25 cellular contexts compared by ENCODE assay signal in the genomic region with DNA sequence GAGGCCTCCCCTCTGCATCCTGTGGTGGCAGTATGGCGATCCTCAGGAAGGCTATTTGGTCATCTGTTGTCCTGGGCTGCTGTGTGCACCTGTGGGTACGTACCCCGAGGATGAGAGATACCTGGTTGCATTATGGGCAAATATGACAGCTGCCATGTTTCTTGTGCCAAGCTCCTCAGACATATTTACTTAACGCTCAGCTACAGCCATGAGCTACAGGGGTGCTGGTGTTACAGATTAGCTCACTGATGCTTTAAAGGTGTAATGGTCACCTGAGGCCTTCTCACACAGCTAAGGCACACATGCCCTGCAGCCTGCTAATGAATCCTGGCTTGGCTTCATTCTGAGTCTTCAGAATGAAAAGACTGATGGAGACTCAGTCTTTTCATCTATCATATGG. TPM values are rescaled to one million over a fixed set of nuclear protein-coding genes. Genes with fewer than 3 reads are reported as not detected.
DNase-seq lines count a peak whose midpoint lies in the region; ATAC-seq, FAIRE-seq and TF ChIP-seq lines count a peak whose summit lies in the region.
"Had no signal": no experiment of that assay in that cellular context is flagged by ENCODE, and none has a peak within 500 bp of the region (broad histone marks: within the 10 kb centered on the region; RNA-seq: fewer than 3 reads in every experiment).

No MANE protein-coding gene starts in this region.

- no TSS peak for BruUV-seq in HepG2 (replicated peaks; lab: Mats Ljungman, UMichigan)

- H3K36me3 ChIP-seq in HepG2 (replicated peaks in 1 of 2; ENCODE audit: control insufficient read depth in 1 of 2, insufficient read depth in 2 of 2, low read length in 2 of 2), result peaks cover 1 to 30% of the 10 kb centered on the region in 2 experiments; a peak in 3 of 5 replicates
- H3K36me3 ChIP-seq in tibial nerve, result peaks cover 0 to 16% (median 0%) of the 10 kb centered on the region in 3 donors

- H3K4me1 ChIP-seq in HepG2 (ENCODE audit: insufficient read depth, low read length) (peaks cover 100% of the 10 kb centered on the region), tibial nerve (peaks cover 0 to 100% (median 72%) of the 10 kb centered on the region in 4 donors)

- ATAC-seq in WTC11 (no peak), HepG2 (no peak), HG02970 (IDR thresholded peaks at IDR 0.05; ENCODE audit: low FRiP score, unreplicated experiment) (no peak), GM19351 (IDR thresholded peaks at IDR 0.05; ENCODE audit: unreplicated experiment) (no peak)
- ATAC-seq: activated CD4-positive, alpha-beta T cell treated with anti-CD3 and anti-CD28 coated beads for 36 hours; activated T-cell treated with anti-CD3 and anti-CD28 coated beads, Interleukin-2, amount 50 U/mL, for 4 hours; mucosa of descending colon; psoas muscle; T-cell had no signal

- H3K27me3 ChIP-seq in HepG2 (ENCODE audit: control insufficient read depth in 1 of 2, insufficient read depth in 2 of 2, low read length in 2 of 2) (no peaks in the 10 kb centered on the region), tibial nerve (no peaks in the 10 kb centered on the region)

- no peak for FAIRE-seq in HepG2 (lab: Jason Lieb, UNC)
- FAIRE-seq: GM12892, TTC549 had no signal

- H3K9me3 ChIP-seq in HepG2 (ENCODE audit: low read length) (no peaks in the 10 kb centered on the region), tibial nerve (no peaks in the 10 kb centered on the region)
- H3K9me3 ChIP-seq: mucosa of descending colon, psoas muscle had no signal

- POLR2A ChIA-PET in WTC11 (lab: Charles Lee) (no interaction called here), HepG2 (lab: Yijun Ruan, JAX) (interaction anchor here (1.7 kb wide), 1 partner anchor 63 kb away, joined by 3 read pairs; no protein-coding TSS in a partner anchor)

- no CpG with 5 or more reads among the region's 4 CpGs for WGBS in HepG2 (ENCODE audit: low lambda C conversion rate)
- 70 to 81% methylated on average over 4 of the region's 4 CpGs for WGBS in tibial nerve, 2 donors

- intact Hi-C loops in HepG2 (cut with micrococcal nuclease; ENCODE audit: unreplicated experiment), result no loop called here

- no peak for TF ChIP-seq CTCF in WTC11 (IDR thresholded peaks at IDR 0.05)
- TF ChIP-seq CTCF in HepG2 (CRISPR knock-in tag; IDR thresholded peaks at IDR 0.05), result no peak
- no peak for TF ChIP-seq CTCF in tibial nerve (IDR thresholded peaks at IDR 0.05)

- no peaks in the 10 kb centered on the region for H3K9me3 Mint-ChIP-seq in WTC11
- H3K9me3 Mint-ChIP-seq: activated T-cell treated with anti-CD3 and anti-CD28 coated beads, Interleukin-2, amount 50 U/mL, for 4 hours; central memory CD8-positive, alpha-beta T cell; immature natural killer cell; nephron progenitor cell; T-cell had no signal

- peaks cover 72% of the 10 kb centered on the region for H3K79me2 ChIP-seq in HepG2 (ENCODE audit: insufficient read depth, low read length)

- in situ Hi-C loops in HepG2 (cut with HindIII; ENCODE audit: extremely low pct_ligation_motif_present, low pct_unique_long_range_greater_than_20kb), result loop anchor here (5.0 kb wide), 2 partner anchors 33 to 63 kb away; no protein-coding TSS in a partner anchor

- H3K4me2 ChIP-seq in HepG2 (ENCODE audit: low read depth, low read length), result no peak overlapping the region

- H3K4me3 ChIP-seq in HepG2 (replicated peaks in 1 of 3; ENCODE audit: insufficient read depth in 1 of 3, low read depth in 2 of 3, low read length in 3 of 3) (no peak overlapping the region), tibial nerve (no peak overlapping the region)
- H3K4me3 ChIP-seq: mucosa of descending colon, psoas muscle, skin epidermis had no signal

- no peak for TF ChIP-seq EP300 in HepG2 (IDR thresholded peaks at IDR 0.05; ENCODE audit: low read depth in 2 of 2, low read length in 2 of 2)
- TF ChIP-seq EP300 in HepG2 (CRISPR knock-in tag; IDR thresholded peaks at IDR 0.05; ENCODE audit: borderline replicate concordance), result no peak
- no peak for TF ChIP-seq EP300 in tibial nerve (IDR thresholded peaks at IDR 0.05)

- no peak for TF ChIP-seq RAD21 in HepG2 (CRISPR knock-in tag; IDR thresholded peaks at IDR 0.05)

- peaks cover 44% of the 10 kb centered on the region for H3K4me1 Mint-ChIP-seq in WTC11
- H3K4me1 Mint-ChIP-seq: activated CD4-positive, alpha-beta T cell treated with anti-CD3 and anti-CD28 coated beads for 36 hours; central memory CD8-positive, alpha-beta T cell; immature natural killer cell; T-cell had no signal

- CTCF ChIA-PET in WTC11 (lab: Charles Lee) (interaction anchor here (1.8 kb wide), 1 partner anchor 25 kb away, joined by 5 read pairs; no protein-coding TSS in a partner anchor), HepG2 (lab: Yijun Ruan, JAX; ENCODE audit: low intra/inter-chr PET ratio, low total read pairs) (no interaction called here)

- peaks cover 25% of the 10 kb centered on the region for H4K20me1 ChIP-seq in HepG2 (ENCODE audit: insufficient read depth, low read length)

- H3K27me3 Mint-ChIP-seq in WTC11 (ENCODE audit: low read depth), result no peaks in the 10 kb centered on the region
- H3K27me3 Mint-ChIP-seq: activated CD4-positive, alpha-beta T cell treated with anti-CD3 and anti-CD28 coated beads for 36 hours; central memory CD8-positive, alpha-beta T cell; T-cell had no signal

- TF ChIP-seq POLR2A in HepG2 (IDR thresholded peaks at IDR 0.05; ENCODE audit: insufficient read depth in 1 of 2, low read depth in 2 of 2, low read length in 2 of 2), result no peak
- TF ChIP-seq POLR2A in tibial nerve (IDR thresholded peaks at IDR 0.05), result no peak

- peak overlapping the region; percentile 42 for H3K27ac ChIP-seq in HepG2 (ENCODE audit: extremely low read length, insufficient read depth, low read length)
- H3K27ac ChIP-seq in tibial nerve, result peak overlapping the region; percentile 43 to 91 (median 76)
- H3K27ac ChIP-seq: psoas muscle had no signal

- H3K9ac ChIP-seq in HepG2 (ENCODE audit: insufficient read depth, low read depth, low read length), result no peak overlapping the region

- H3K4me3 Mint-ChIP-seq in WTC11, result no peak overlapping the region
- H3K4me3 Mint-ChIP-seq: activated CD4-positive, alpha-beta T cell treated with anti-CD3 and anti-CD28 coated beads for 36 hours; activated T-cell treated with anti-CD3 and anti-CD28 coated beads, Interleukin-2, amount 50 U/mL, for 4 hours; central memory CD8-positive, alpha-beta T cell; immature natural killer cell; nephron progenitor cell; T-cell had no signal

- DNase-seq in NCI-H748 (lab: John Stamatoyannopoulos, UW; ENCODE audit: unreplicated experiment) (peak; percentile 13), NCI-H748 treated with DMSO at 0.1 percent for 48 hours (lab: John Stamatoyannopoulos, UW) (no peak), WTC11 (ENCODE audit: low spot score) (no peak), HepG2 (ENCODE audit: low spot score) (no peak), tibial nerve (ENCODE audit: low spot score in 2 of 2) (no peak), NCI-H2196 treated with DMSO at 0.1 percent for 48 hours (lab: John Stamatoyannopoulos, UW; ENCODE audit: unreplicated experiment) (no peak)
- DNase-seq: activated CD4-positive, alpha-beta T cell treated with anti-CD3 and anti-CD28 coated beads for 36 hours; activated CD8-positive, alpha-beta memory T cell treated with anti-CD3 and anti-CD28 coated beads for 24 hours; activated naive CD4-positive, alpha-beta T cell; activated T-cell treated with anti-CD3 and anti-CD28 coated beads, Interleukin-2, amount 50 U/mL, for 4 hours; GOT3; immature natural killer cell; mucosa of descending colon; NCI-H2171; nephron progenitor cell; stimulated activated CD4-positive, alpha-beta T cell treated with anti-CD3 and anti-CD28 coated beads, Interleukin-2, amount 100 ng/mL, for 24 hours; stimulated activated naive CD4-positive, alpha-beta T cell; T-cell had no signal

- H2AFZ ChIP-seq in HepG2 (ENCODE audit: low read length), result no peak overlapping the region

- no peaks in the 10 kb centered on the region for H3K36me3 Mint-ChIP-seq in WTC11
- H3K36me3 Mint-ChIP-seq: immature natural killer cell, T-cell had no signal

- peak overlapping the region; percentile 71; the same call in 1 of the 2 replicates for H3K27ac Mint-ChIP-seq in WTC11
- H3K27ac Mint-ChIP-seq: activated CD4-positive, alpha-beta T cell treated with anti-CD3 and anti-CD28 coated beads for 36 hours; immature natural killer cell; nephron progenitor cell; T-cell had no signal

TF ChIP-seq in WTC11, 78 proteins besides CTCF, POLR2A, EP300 and RAD21 (continues in another document):
- TF ChIP-seq JAZF1 (CRISPR knock-in tag; IDR thresholded peaks at IDR 0.05), result no peak
- TF ChIP-seq HMGA2 (CRISPR knock-in tag; IDR thresholded peaks at IDR 0.05), result no peak
- TF ChIP-seq ATF1 (CRISPR knock-in tag; IDR thresholded peaks at IDR 0.05), result no peak

RNA-seq across cellular contexts. Expression of gene NDST1, which starts 12.0 kb away (rescaled TPM):
- total RNA-seq in WTC11 (2021) (58.1 to 69.9 TPM (median 61.5 TPM) in 3 replicates), HepG2 (2016; rRNA removed; fragmentation: Illumina TruSeq; extraction: Trizol) (22.1 and 26.2 TPM in 2 replicates), tibial nerve (100 to 1,000 TPM in 2 of 4 donors, 10 to 100 TPM in 2; 53.2 to 137 (median 104) TPM)
- total RNA-seq in HepG2 (2016; cell fraction: cytosol; rRNA removed; fragmentation: Illumina TruSeq; extraction: Trizol; ENCODE audit: low read depth), result 6.5 and 8.8 TPM in 2 replicates
- 19.6 and 25.2 TPM in 2 replicates for total RNA-seq in HepG2 (2016; cell fraction: insoluble cytoplasmic fraction; rRNA removed; fragmentation: Illumina TruSeq; extraction: Trizol)
- total RNA-seq in HepG2 (2016; cell fraction: membrane; rRNA removed; fragmentation: Illumina TruSeq; extraction: Trizol), result 16.4 and 18.4 TPM in 2 replicates
- 25.2 and 29.3 TPM in 2 replicates for total RNA-seq in HepG2 (2016; cell fraction: nucleus; rRNA removed; fragmentation: Illumina TruSeq; extraction: Trizol)
- polyA plus RNA-seq in HepG2 (2011; rRNA removed), result 23.8 and 35.0 TPM in 2 replicates
- 18.9 and 20.3 TPM in 2 replicates for polyA plus RNA-seq in HepG2 (2011; cell fraction: cytosol; rRNA removed)
- 67.6 and 71.1 TPM in 2 replicates for polyA plus RNA-seq in HepG2 (2011; cell fraction: nucleus; rRNA removed)
- 36.0 and 40.8 TPM in 2 replicates for polyA plus RNA-seq in HepG2 (2012)
- polyA plus RNA-seq in HepG2 (2016; cell fraction: cytosol; fragmentation: Illumina TruSeq; extraction: Trizol; ENCODE audit: low read depth), result 2.7 and 3.1 TPM in 2 replicates
- polyA plus RNA-seq in HepG2 (2016; cell fraction: insoluble cytoplasmic fraction; fragmentation: Illumina TruSeq; extraction: Trizol; ENCODE audit: low read depth), result 15.4 and 18.3 TPM in 2 replicates
- 7.8 TPM in 2 replicates for polyA plus RNA-seq in HepG2 (2016; cell fraction: membrane; fragmentation: Illumina TruSeq; extraction: Trizol; ENCODE audit: low read depth)
- 29.1 and 30.9 TPM in 2 replicates for polyA plus RNA-seq in HepG2 (2016; cell fraction: nucleus; fragmentation: Illumina TruSeq; extraction: Trizol; ENCODE audit: insufficient read depth, low read depth)
- polyA minus RNA-seq in HepG2 (2011; rRNA and poly(A)+ RNA removed; ENCODE audit: low replicate concordance), result 12.5 and 73.9 TPM in 2 replicates
- polyA minus RNA-seq in HepG2 (2011; cell fraction: cytosol; rRNA and poly(A)+ RNA removed), result 20.8 and 29.5 TPM in 2 replicates
- 55.1 and 55.2 TPM in 2 replicates for polyA minus RNA-seq in HepG2 (2011; cell fraction: nucleus; rRNA and poly(A)+ RNA removed)
